25 cellular contexts compared by ENCODE assay signal in genomic region chr3:142444343-142444742, GRCh38. TPM values are rescaled to one million over a fixed set of nuclear protein-coding genes. Genes with fewer than 3 reads are reported as not detected.
DNase-seq lines count a peak whose midpoint lies in the region; ATAC-seq and TF ChIP-seq lines count a peak whose summit lies in the region.
"Had no signal": no experiment of that assay in that cellular context is flagged by ENCODE, and none has a peak within 500 bp of the region (broad histone marks: within the 10 kb centered on the region; RNA-seq: fewer than 3 reads in every experiment).

No MANE protein-coding gene starts in this region.

- peaks cover 74% of the 10 kb centered on the region for H3K4me1 Mint-ChIP-seq in activated naive CD8-positive, alpha-beta T cell (ENCODE audit: low read depth)
- H3K4me1 Mint-ChIP-seq in activated naive CD8-positive, alpha-beta T cell treated with anti-CD3 and anti-CD28 coated beads, Interleukin-2, amount 50 U/mL, for 24 hours = peaks cover 64% of the 10 kb centered on the region
- peaks cover 29% of the 10 kb centered on the region for H3K4me1 Mint-ChIP-seq in activated T-helper 17 cell treated with anti-CD3 and anti-CD28 coated beads, Interleukin-2, amount 50 U/mL, for 72 hours

- H2BK12ac ChIP-seq in trophoblast cell (ENCODE audit: low read length) = no peak overlapping the region

- H3K9ac ChIP-seq in Karpas-422 (ENCODE audit: low read length) = no peak overlapping the region
- H3K9ac ChIP-seq in trophoblast cell (ENCODE audit: low read length) = no peak overlapping the region
- H3K9ac ChIP-seq: BLaER1 had no signal

- H3K4ac ChIP-seq in trophoblast cell (ENCODE audit: low read depth, low read length) = peak overlapping the region; percentile 2

- H2BK5ac ChIP-seq in trophoblast cell (ENCODE audit: low read depth, low read length, poor library complexity) = no peak overlapping the region

- no peak overlapping the region for H4K12ac ChIP-seq in trophoblast cell (ENCODE audit: low read depth, low read length)

- no peaks in the 10 kb centered on the region for H3K9me3 Mint-ChIP-seq in activated naive CD8-positive, alpha-beta T cell (ENCODE audit: low read depth)
- no peaks in the 10 kb centered on the region for H3K9me3 Mint-ChIP-seq in activated naive CD8-positive, alpha-beta T cell treated with anti-CD3 and anti-CD28 coated beads, Interleukin-2, amount 50 U/mL, for 24 hours
- no peaks in the 10 kb centered on the region for H3K9me3 Mint-ChIP-seq in activated T-helper 17 cell treated with anti-CD3 and anti-CD28 coated beads, Interleukin-2, amount 50 U/mL, for 72 hours
- H3K9me3 Mint-ChIP-seq: CD4-positive, alpha-beta memory T cell had no signal

- TF ChIP-seq CTCF in heart right ventricle (IDR thresholded peaks at IDR 0.05) = no peak

- H3K4me3 ChIP-seq in Karpas-422 (ENCODE audit: low read length) = no peak overlapping the region
- H3K4me3 ChIP-seq in trophoblast cell (ENCODE audit: low read depth, low read length) = no peak overlapping the region
- no peak overlapping the region for H3K4me3 ChIP-seq in heart right ventricle
- H3K4me3 ChIP-seq: BLaER1, GM23338 had no signal

- H2AK5ac ChIP-seq in trophoblast cell (ENCODE audit: low read length) = no peak overlapping the region

- peaks cover 87% of the 10 kb centered on the region for H3K79me2 ChIP-seq in Karpas-422 (ENCODE audit: low read length)
- peaks cover 16% of the 10 kb centered on the region for H3K79me2 ChIP-seq in trophoblast cell (ENCODE audit: control insufficient read depth, insufficient read depth, low read length, poor library complexity)

- peaks cover 5% of the 10 kb centered on the region for H3K36me3 Mint-ChIP-seq in activated naive CD8-positive, alpha-beta T cell
- peaks cover 8% of the 10 kb centered on the region for H3K36me3 Mint-ChIP-seq in activated naive CD8-positive, alpha-beta T cell treated with anti-CD3 and anti-CD28 coated beads, Interleukin-2, amount 50 U/mL, for 24 hours (ENCODE audit: low read depth)
- H3K36me3 Mint-ChIP-seq in activated T-helper 17 cell treated with anti-CD3 and anti-CD28 coated beads, Interleukin-2, amount 50 U/mL, for 72 hours (ENCODE audit: low read depth) = peaks cover 46% of the 10 kb centered on the region

- H2BK120ac ChIP-seq in trophoblast cell (ENCODE audit: insufficient read depth, low read length, poor library complexity) = no peak overlapping the region

- H3K4me3 Mint-ChIP-seq in activated naive CD8-positive, alpha-beta T cell = no peak overlapping the region
- H3K4me3 Mint-ChIP-seq in activated naive CD8-positive, alpha-beta T cell treated with anti-CD3 and anti-CD28 coated beads, Interleukin-2, amount 50 U/mL, for 24 hours = no peak overlapping the region
- H3K4me3 Mint-ChIP-seq in activated T-helper 17 cell treated with anti-CD3 and anti-CD28 coated beads, Interleukin-2, amount 50 U/mL, for 72 hours = peak overlapping the region; percentile 59
- H3K4me3 Mint-ChIP-seq: GM23338 had no signal

- no peak for DNase-seq in activated naive CD8-positive, alpha-beta T cell treated with anti-CD3 and anti-CD28 coated beads, Interleukin-2, amount 50 U/mL, for 24 hours
- DNase-seq in Karpas-422 (no peak), trophoblast cell (no peak), Kasumi-1 (lab: John Stamatoyannopoulos, UW) (no peak), heart right ventricle (no peak)
- DNase-seq in activated naive CD4-positive, alpha-beta T cell treated with Interleukin-2 at 50 U/mL for 16 hours = no peak
- DNase-seq: CD4-positive, alpha-beta memory T cell; COR-L47; DMS53; MM.1S; NCI-H1048; NCI-H1417; NCI-H1694; NCI-H2081; NCI-H2227 treated with DMSO at 0.1 percent for 48 hours; NCI-H510A; NCI-H69; SHP77 had no signal

- H3K27ac Mint-ChIP-seq in activated naive CD8-positive, alpha-beta T cell = peak overlapping the region; percentile 22
- no peak overlapping the region for H3K27ac Mint-ChIP-seq in activated naive CD8-positive, alpha-beta T cell treated with anti-CD3 and anti-CD28 coated beads, Interleukin-2, amount 50 U/mL, for 24 hours
- H3K27ac Mint-ChIP-seq in activated T-helper 17 cell treated with anti-CD3 and anti-CD28 coated beads, Interleukin-2, amount 50 U/mL, for 72 hours = no peak overlapping the region
- H3K27ac Mint-ChIP-seq: GM23338 had no signal

- no CpG with 5 or more reads among the region's 11 CpGs for WGBS in trophoblast cell (ENCODE audit: extremely low coverage, insufficient coverage, insufficient read length)
- 98 to 99% methylated on average over 11 of the region's 11 CpGs for WGBS in heart right ventricle, 2 donors

- H3K4me2 ChIP-seq in Karpas-422 (ENCODE audit: low read depth, low read length, poor library complexity, severe bottlenecking) (peak overlapping the region; percentile 82), trophoblast cell (ENCODE audit: low read length) (no peak overlapping the region)
- H3K4me2 ChIP-seq: BLaER1, GM23338 had no signal

- no peaks in the 10 kb centered on the region for H3K27me3 Mint-ChIP-seq in activated naive CD8-positive, alpha-beta T cell
- H3K27me3 Mint-ChIP-seq in activated naive CD8-positive, alpha-beta T cell treated with anti-CD3 and anti-CD28 coated beads, Interleukin-2, amount 50 U/mL, for 24 hours = no peaks in the 10 kb centered on the region
- no peaks in the 10 kb centered on the region for H3K27me3 Mint-ChIP-seq in activated T-helper 17 cell treated with anti-CD3 and anti-CD28 coated beads, Interleukin-2, amount 50 U/mL, for 72 hours
- H3K27me3 Mint-ChIP-seq: CD4-positive, alpha-beta memory T cell had no signal

- H3K18ac ChIP-seq in trophoblast cell (ENCODE audit: low read length) = no peak overlapping the region

- no peak overlapping the region for H3K23ac ChIP-seq in trophoblast cell (ENCODE audit: low read length)

- no peak overlapping the region for H3K14ac ChIP-seq in trophoblast cell (ENCODE audit: low read length)

- H3K27me3 ChIP-seq in Karpas-422 (ENCODE audit: low read length) (no peaks in the 10 kb centered on the region), trophoblast cell (ENCODE audit: insufficient read depth, low read length) (no peaks in the 10 kb centered on the region), heart right ventricle (no peaks in the 10 kb centered on the region)
- H3K27me3 ChIP-seq: BLaER1 had no signal

- no peaks in the 10 kb centered on the region for H3K9me3 ChIP-seq in Karpas-422 (ENCODE audit: low read length)
- H3K9me3 ChIP-seq in trophoblast cell (ENCODE audit: insufficient read depth, low read depth, low read length) = no peaks in the 10 kb centered on the region
- H3K9me3 ChIP-seq in heart right ventricle = no peaks in the 10 kb centered on the region

- ATAC-seq in activated naive CD8-positive, alpha-beta T cell treated with anti-CD3 and anti-CD28 coated beads, Interleukin-2, amount 50 U/mL, for 24 hours = no peak
- no peak for ATAC-seq in activated T-helper 17 cell treated with anti-CD3 and anti-CD28 coated beads, Interleukin-2, amount 50 U/mL, for 72 hours (replicated peaks)
- no peak for ATAC-seq in heart right ventricle
- ATAC-seq: GM23338, HCT116, Panc1 had no signal

- no peak overlapping the region for H4K8ac ChIP-seq in trophoblast cell (ENCODE audit: low read depth, low read length)

- peaks cover 5% of the 10 kb centered on the region; the same call in 1 of the 2 replicates for H3K36me3 ChIP-seq in Karpas-422 (ENCODE audit: insufficient read depth, low read length)
- no peaks in the 10 kb centered on the region for H3K36me3 ChIP-seq in trophoblast cell (ENCODE audit: control insufficient read depth in 1 of 2, insufficient read depth in 2 of 2, low read length in 2 of 2)
- no peaks in the 10 kb centered on the region for H3K36me3 ChIP-seq in heart right ventricle

- H2AFZ ChIP-seq in Karpas-422 (ENCODE audit: low read length) = no peak overlapping the region
- H2AFZ ChIP-seq in trophoblast cell (ENCODE audit: insufficient read depth, low read length, poor library complexity) = no peak overlapping the region
- H2AFZ ChIP-seq: GM23338 had no signal

- H4K91ac ChIP-seq in trophoblast cell (ENCODE audit: low read depth, low read length) = no peak overlapping the region

- H3K4me1 ChIP-seq in Karpas-422 (ENCODE audit: low read length) (peaks cover 29% of the 10 kb centered on the region), trophoblast cell (ENCODE audit: control insufficient read depth in 1 of 2, insufficient read depth in 2 of 2, low read length in 2 of 2) (peaks cover 8 to 10% of the 10 kb centered on the region in 2 experiments), heart right ventricle (peaks cover 0 to 56% (median 32%) of the 10 kb centered on the region in 9 donors)

- H3K27ac ChIP-seq in Karpas-422 (ENCODE audit: low read length) = no peak overlapping the region
- H3K27ac ChIP-seq in trophoblast cell (ENCODE audit: low read depth, low read length) = no peak overlapping the region
- no peak overlapping the region for H3K27ac ChIP-seq in heart right ventricle
- H3K27ac ChIP-seq: BLaER1, RWPE1 had no signal

- H3K9me2 ChIP-seq in Karpas-422 (replicated peaks; ENCODE audit: insufficient read depth, low read length) = no peaks in the 10 kb centered on the region

- peaks cover 7% of the 10 kb centered on the region for H3K79me1 ChIP-seq in trophoblast cell (ENCODE audit: low read length)

- no peaks in the 10 kb centered on the region for H4K20me1 ChIP-seq in Karpas-422 (ENCODE audit: insufficient read depth, low read depth, low read length)

- intact Hi-C loops in heart right ventricle (cut with DNase I) = no loop called here

RNA-seq across cellular contexts. Expression of gene XRN1, which starts 3.5 kb away (rescaled TPM):
- total RNA-seq in Karpas-422 (2014; rRNA removed; shearing (Covaris generic); ENCODE audit: low replicate concordance) = 50.8 and 62.2 TPM in 2 replicates
- 10 to 100 TPM; 51.4 to 94.3 TPM for total RNA-seq in activated T-helper 17 cell treated with anti-CD3 and anti-CD28 coated beads, Interleukin-2, amount 50 U/mL, for 72 hours
- polyA plus RNA-seq in trophoblast cell (2013) = 12.4 and 14.8 TPM in 2 replicates
- 10 to 100 TPM; 15.0 to 33.4 (median 21.2) TPM for total RNA-seq in heart right ventricle
- polyA plus RNA-seq in heart right ventricle = 1 to 10 TPM; 2.1 to 5.0 TPM
